In genomic region chr19:20238025-20238623, GRCh38 we compare ENCODE assay signal across 1 cellular context.
TF ChIP-seq lines count a peak whose summit lies in the region.

No MANE protein-coding gene starts in this region.

TF ChIP-seq in K562, 482 proteins besides CTCF, POLR2A, EP300 and RAD21 (continued from another document):
- no peak for TF ChIP-seq CTBP1 (IDR thresholded peaks at IDR 0.05; ENCODE audit: borderline replicate concordance)
- TF ChIP-seq ESRRA (IDR thresholded peaks at IDR 0.05; ENCODE audit: borderline replicate concordance, low read depth): no peak
- no peak for TF ChIP-seq SPI1 (IDR thresholded peaks at IDR 0.05; ENCODE audit: borderline replicate concordance, low read depth, low read length)
- TF ChIP-seq PHF8 (IDR thresholded peaks at IDR 0.05; ENCODE audit: borderline replicate concordance, low read length): no peak
- no peak for TF ChIP-seq ZBTB8A (IDR thresholded peaks at IDR 0.05; ENCODE audit: partially characterized antibody)
- no peak for TF ChIP-seq ZNF311 (CRISPR knock-in tag; IDR thresholded peaks at IDR 0.05)
- peak; percentile 41 for TF ChIP-seq MEIS2 (IDR thresholded peaks at IDR 0.05; ENCODE audit: partially characterized antibody)
- no peak for TF ChIP-seq RBM14 (IDR thresholded peaks at IDR 0.05; ENCODE audit: borderline replicate concordance, insufficient read depth, low read depth, low read length)
- TF ChIP-seq JUNB (CRISPR knock-in tag; conservative IDR thresholded peaks at IDR 0.05): no peak
- TF ChIP-seq SIN3A (IDR thresholded peaks at IDR 0.05; ENCODE audit: borderline replicate concordance in 2 of 2, control insufficient read depth in 1 of 2, low read depth in 2 of 2, low read length in 2 of 2): no peak
- no peak for TF ChIP-seq ATF2 (CRISPR knock-in tag; IDR thresholded peaks at IDR 0.05)
- no peak for TF ChIP-seq SFPQ (IDR thresholded peaks at IDR 0.05; ENCODE audit: low read depth, low read length)
- no peak for TF ChIP-seq NFIC (IDR thresholded peaks at IDR 0.05)
- TF ChIP-seq ZNF76 (CRISPR knock-in tag; IDR thresholded peaks at IDR 0.05; ENCODE audit: borderline replicate concordance): no peak
- no peak for TF ChIP-seq IRF2 (CRISPR knock-in tag; IDR thresholded peaks at IDR 0.05)
